In the genomic region with DNA sequence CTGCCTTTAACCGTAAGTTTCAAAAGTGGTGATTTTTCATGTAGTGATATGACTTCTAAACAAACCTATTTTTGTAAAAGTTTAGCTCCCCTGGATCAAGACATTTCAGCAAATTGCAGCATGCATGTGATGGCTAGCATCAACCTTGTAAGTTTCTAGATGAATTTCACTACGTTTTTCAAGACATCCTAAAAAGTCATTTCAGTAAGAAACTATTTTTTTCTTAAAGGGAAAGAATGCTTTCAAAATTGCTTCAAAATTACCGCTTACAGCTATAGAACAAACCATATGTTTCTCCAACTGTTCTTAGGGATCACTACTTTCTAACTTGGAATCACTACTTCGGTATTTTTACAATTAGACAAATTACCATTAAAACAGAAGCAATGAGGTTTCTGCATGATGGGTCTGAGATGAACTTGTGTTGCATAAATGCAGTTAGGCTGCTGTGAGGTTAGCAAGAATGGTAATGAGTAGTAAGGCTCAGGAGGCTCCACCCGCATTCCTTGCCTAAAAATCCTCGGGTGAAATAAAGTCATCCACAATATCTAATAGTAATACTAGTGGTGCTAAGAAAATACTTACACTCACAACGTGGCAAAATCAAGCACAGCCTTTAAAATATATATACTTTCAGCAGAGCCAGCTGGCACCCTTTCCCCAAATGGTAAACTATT, we compare ENCODE assay signal across 8 cellular contexts. TPM values are rescaled to one million over a fixed set of nuclear protein-coding genes. Genes with fewer than 3 reads are reported as not detected.
DNase-seq lines count a peak whose midpoint lies in the region; ATAC-seq and TF ChIP-seq lines count a peak whose summit lies in the region.

No MANE protein-coding gene starts in this region.

- H3K9me3 Mint-ChIP-seq in activated CD4-positive, alpha-beta T cell treated with anti-CD3 and anti-CD28 coated beads, Interleukin-2, amount 10 ng/mL, durations not matched to agents 24 days and 14 days = no peaks in the 10 kb centered on the region

- WGBS in right lobe of liver (ENCODE audit: insufficient coverage, low coverage, low lambda C conversion rate, missing lambda C conversion rate) = 13% methylated on average over 7 of the region's 7 CpGs
- WGBS in tibial nerve, 2 donors = 8 to 9% methylated on average over 7 of the region's 7 CpGs

- H3K4me1 ChIP-seq in right lobe of liver = no peaks in the 10 kb centered on the region
- peaks cover 0 to 35% (median 7%) of the 10 kb centered on the region in 4 donors for H3K4me1 ChIP-seq in tibial nerve

- H3K36me3 ChIP-seq in brain microvascular endothelial cell (replicated peaks) = no peaks in the 10 kb centered on the region
- H3K36me3 ChIP-seq in right lobe of liver = peaks cover 0 to 8% (median 0%) of the 10 kb centered on the region in 4 donors
- peaks cover 0 to 18% (median 0%) of the 10 kb centered on the region in 3 donors for H3K36me3 ChIP-seq in tibial nerve

- no peak for DNase-seq in activated CD4-positive, alpha-beta T cell treated with anti-CD3 and anti-CD28 coated beads, Interleukin-2, amount 10 ng/mL, durations not matched to agents 24 days and 14 days
- no peak for DNase-seq in activated CD4-positive, alpha-beta T cell treated with anti-CD3 and anti-CD28 coated beads, Interleukin-2, amount 50 U/mL, for 4 hours
- DNase-seq in brain microvascular endothelial cell (no peak), right lobe of liver (no peak), tibial nerve (ENCODE audit: low spot score in 2 of 2) (peak in 1 of 2 donors; percentile 27), H4 (ENCODE audit: low spot score) (no peak), cerebellar cortex (ENCODE audit: low spot score) (no peak)

- H3K4me1 Mint-ChIP-seq in activated CD4-positive, alpha-beta T cell treated with anti-CD3 and anti-CD28 coated beads, Interleukin-2, amount 10 ng/mL, durations not matched to agents 24 days and 14 days = peaks cover 20% of the 10 kb centered on the region

- H3K27me3 Mint-ChIP-seq in activated CD4-positive, alpha-beta T cell treated with anti-CD3 and anti-CD28 coated beads, Interleukin-2, amount 10 ng/mL, durations not matched to agents 24 days and 14 days = peaks cover 31% of the 10 kb centered on the region

- intact Hi-C loops in activated CD4-positive, alpha-beta T cell treated with anti-CD3 and anti-CD28 coated beads, Interleukin-2, amount 10 ng/mL, durations not matched to agents 24 days and 14 days (cut with micrococcal nuclease) = loop anchor here (1.0 to 5.0 kb wide), 6 partner anchors 12 to 239 kb away; no protein-coding TSS in a partner anchor
- intact Hi-C loops in right lobe of liver (cut with DNase I) = loop anchor here in 1 of 2 donors (5.0 kb wide), 1 partner anchor 51 kb away; a partner anchor contains a TSS

- peak overlapping the region; percentile 68 for H3K27ac Mint-ChIP-seq in activated CD4-positive, alpha-beta T cell treated with anti-CD3 and anti-CD28 coated beads, Interleukin-2, amount 10 ng/mL, durations not matched to agents 24 days and 14 days

- H3K4me3 ChIP-seq in brain microvascular endothelial cell (ENCODE audit: low read depth, low read length) = peak overlapping the region; percentile 71
- H3K4me3 ChIP-seq in right lobe of liver = peak overlapping the region; percentile 68 to 71 (median 68)
- peak overlapping the region; percentile 46 to 96 (median 72) for H3K4me3 ChIP-seq in tibial nerve

- H3K4me3 Mint-ChIP-seq in activated CD4-positive, alpha-beta T cell treated with anti-CD3 and anti-CD28 coated beads, Interleukin-2, amount 10 ng/mL, durations not matched to agents 24 days and 14 days = peak overlapping the region; percentile 83

- TF ChIP-seq EP300 in tibial nerve (IDR thresholded peaks at IDR 0.05) = no peak

- H3K9me3 ChIP-seq in right lobe of liver (no peaks in the 10 kb centered on the region), tibial nerve (no peaks in the 10 kb centered on the region)

- TF ChIP-seq CTCF in brain microvascular endothelial cell (IDR thresholded peaks at IDR 0.05; ENCODE audit: low read depth, low read length, missing control alignments) (no peak), right lobe of liver (IDR thresholded peaks at IDR 0.05) (no peak), tibial nerve (IDR thresholded peaks at IDR 0.05) (no peak)

- no peaks in the 10 kb centered on the region for H3K27me3 ChIP-seq in brain microvascular endothelial cell (replicated peaks)
- no peaks in the 10 kb centered on the region for H3K27me3 ChIP-seq in right lobe of liver
- no peaks in the 10 kb centered on the region for H3K27me3 ChIP-seq in tibial nerve

- peak in 2 of 4 donors; percentile 4 to 9 for ATAC-seq in right lobe of liver
- ATAC-seq in GM18519 (IDR thresholded peaks at IDR 0.05; ENCODE audit: low FRiP score, unreplicated experiment) = no peak

- H3K27ac ChIP-seq in brain microvascular endothelial cell (no peak overlapping the region), right lobe of liver (peak overlapping the region in 2 of 3 donors; percentile 93 to 94), tibial nerve (peak overlapping the region; percentile 76 to 97 (median 96))

- no peaks in the 10 kb centered on the region for H3K36me3 Mint-ChIP-seq in activated CD4-positive, alpha-beta T cell treated with anti-CD3 and anti-CD28 coated beads, Interleukin-2, amount 10 ng/mL, durations not matched to agents 24 days and 14 days (ENCODE audit: low read depth)

- TF ChIP-seq POLR2A in right lobe of liver (IDR thresholded peaks at IDR 0.05) = no peak
- TF ChIP-seq POLR2A in tibial nerve (IDR thresholded peaks at IDR 0.05) = no peak

- in situ Hi-C loops in brain microvascular endothelial cell (cut with HindIII; ENCODE audit: low pct_ligation_motif_present, low sequenced_read_pairs) = no loop called here

RNA-seq across cellular contexts. Expression of a gene that starts 53.8 kb away (rescaled TPM):
- total RNA-seq in activated CD4-positive, alpha-beta T cell treated with anti-CD3 and anti-CD28 coated beads, Interleukin-2, amount 10 ng/mL, durations not matched to agents 24 days and 14 days = 1.0 and 1.1 TPM in 2 replicates
- total RNA-seq in right lobe of liver (10 to 100 TPM; 13.7 to 38.0 (median 25.7) TPM), tibial nerve (10 to 100 TPM; 25.9 to 34.1 (median 27.6) TPM)
- total RNA-seq in H4 (2014; rRNA removed; shearing (Covaris generic)) = 14.4 TPM in 2 replicates
